8 cellular contexts compared by ENCODE assay signal in the genomic region with DNA sequence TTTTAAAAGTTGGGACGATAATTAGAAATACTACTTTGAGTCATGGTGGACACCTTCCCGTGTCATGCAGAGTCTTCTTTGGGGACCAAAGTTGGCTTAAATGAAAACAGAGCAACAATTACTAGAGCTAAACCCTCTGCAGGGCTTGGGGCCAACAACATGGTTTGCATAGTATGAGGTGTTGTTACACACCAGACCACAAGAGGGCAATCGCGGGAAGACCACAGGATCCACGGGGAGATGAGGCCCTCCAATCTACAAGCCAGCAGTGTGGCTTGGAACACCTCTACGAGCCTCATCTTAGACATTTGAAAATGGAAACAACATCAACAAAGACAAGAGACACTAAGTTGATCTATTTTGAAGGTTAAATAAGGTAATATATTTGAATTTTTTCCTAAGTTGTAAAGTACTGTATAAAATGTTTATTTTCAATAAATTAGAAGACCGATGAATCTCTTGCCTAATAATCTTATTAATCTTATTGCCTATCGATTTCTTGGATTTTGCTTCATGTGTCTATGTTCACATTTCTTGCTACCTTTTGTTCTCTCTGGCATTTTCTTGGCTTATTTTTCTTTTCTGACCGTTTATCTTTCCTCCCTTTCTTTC. TPM values are rescaled to one million over a fixed set of nuclear protein-coding genes. Genes with fewer than 3 reads are reported as not detected.
DNase-seq lines count a peak whose midpoint lies in the region; ATAC-seq and TF ChIP-seq lines count a peak whose summit lies in the region.
"Had no signal": no experiment of that assay in that cellular context is flagged by ENCODE, and none has a peak within 500 bp of the region (broad histone marks: within the 10 kb centered on the region; RNA-seq: fewer than 3 reads in every experiment).

No MANE protein-coding gene starts in this region.

- H3K36me3 ChIP-seq in KMS-11 (ENCODE audit: insufficient read depth) = no peaks in the 10 kb centered on the region
- no peaks in the 10 kb centered on the region for H3K36me3 ChIP-seq in RWPE2 (ENCODE audit: low read depth)

- H2AFZ ChIP-seq in KMS-11 (ENCODE audit: low read depth) = no peak overlapping the region

- H3K9me3 ChIP-seq in RWPE2 (ENCODE audit: severe bottlenecking) = no peaks in the 10 kb centered on the region

- H3K79me2 ChIP-seq in KMS-11 (ENCODE audit: insufficient read depth, low read depth) = no peaks in the 10 kb centered on the region

- in situ Hi-C loops in GM13976 (cut with MboI; ENCODE audit: low sequenced_read_pairs, unreplicated experiment) = loop anchor here (10.0 kb wide), 1 partner anchor 55 kb away; no protein-coding TSS in a partner anchor

- H3K4me2 ChIP-seq in KMS-11 = no peak overlapping the region

- peak; percentile 65; the same call in 2 of the 3 replicates for ATAC-seq in RWPE2 (ENCODE audit: low read depth)

- H3K9ac ChIP-seq in KMS-11 = no peak overlapping the region

- H3K27ac ChIP-seq in KMS-11 = no peak overlapping the region
- no peak overlapping the region for H3K27ac ChIP-seq in RWPE2 (ENCODE audit: poor library complexity, severe bottlenecking)

- H3K27me3 ChIP-seq in KMS-11 (ENCODE audit: insufficient read depth, low read depth) = no peaks in the 10 kb centered on the region
- H3K27me3 ChIP-seq in RWPE2 (ENCODE audit: insufficient read depth, poor library complexity, severe bottlenecking) = no peaks in the 10 kb centered on the region

- intact Hi-C loops in posterior cingulate gyrus (cut with DNase I) = loop anchor here (5.0 kb wide), 1 partner anchor 352 kb away; no protein-coding TSS in a partner anchor

- H3K4me3 ChIP-seq in KMS-11 (IDR thresholded peaks at IDR 0.05; ENCODE audit: insufficient read depth, low read depth, low read length) (no peak overlapping the region), RWPE2 (ENCODE audit: severe bottlenecking) (no peak overlapping the region)

- H3K4me1 ChIP-seq in KMS-11 (ENCODE audit: low read depth, poor library complexity, severe bottlenecking) = no peaks in the 10 kb centered on the region
- H3K4me1 ChIP-seq in RWPE2 (ENCODE audit: insufficient read depth, poor library complexity, severe bottlenecking) = peaks cover 12% of the 10 kb centered on the region

- H4K20me1 ChIP-seq in KMS-11 (ENCODE audit: insufficient read depth) = no peaks in the 10 kb centered on the region

- TF ChIP-seq CTCF in GM13976 (IDR thresholded peaks at IDR 0.05; ENCODE audit: borderline replicate concordance, control extremely low read depth, extremely low read depth, insufficient read depth, missing control alignments) = peak; percentile 73
- peak; percentile 84 for TF ChIP-seq CTCF in KMS-11 (conservative IDR thresholded peaks at IDR 0.05; ENCODE audit: low read depth, low read length)
- TF ChIP-seq CTCF in RWPE2 (IDR thresholded peaks at IDR 0.05; ENCODE audit: poor library complexity, severe bottlenecking) = peak; percentile 92

- DNase-seq in GM13976 (ENCODE audit: low spot score) (peak; percentile 72), RWPE2 (ENCODE audit: low spot score) (no peak), globus pallidus (ENCODE audit: low spot score) (peak; percentile 52), posterior cingulate gyrus (peak in 9 of 10 donors; percentile 23 to 88 (median 69)), ureter (ENCODE audit: low spot score) (peak; percentile 74)
- DNase-seq in activated effector memory CD4-positive, alpha-beta T cell treated with Interleukin-2 at 50 U/mL for 16 hours = peak; percentile 10

RNA-seq across cellular contexts. Expression of gene SMCP, which starts 8.2 kb away (rescaled TPM):
- total RNA-seq in ureter = not detected
- total RNA-seq: lower leg skin had no signal

RNA-seq across cellular contexts. Expression of gene LCE7A, which starts 10.1 kb away (rescaled TPM):
- total RNA-seq in ureter = not detected

RNA-seq across cellular contexts. Expression of gene LCE6A, which starts 27.3 kb away (rescaled TPM):
- total RNA-seq in ureter = not detected

RNA-seq across cellular contexts. Expression of gene IVL, which starts 38.4 kb away (rescaled TPM):
- 43.4 TPM for total RNA-seq in ureter

RNA-seq across cellular contexts. Expression of gene LCE1A, which starts 42.6 kb away (rescaled TPM):
- not detected for total RNA-seq in ureter
